9 cellular contexts compared by ENCODE assay signal in the genomic region with DNA sequence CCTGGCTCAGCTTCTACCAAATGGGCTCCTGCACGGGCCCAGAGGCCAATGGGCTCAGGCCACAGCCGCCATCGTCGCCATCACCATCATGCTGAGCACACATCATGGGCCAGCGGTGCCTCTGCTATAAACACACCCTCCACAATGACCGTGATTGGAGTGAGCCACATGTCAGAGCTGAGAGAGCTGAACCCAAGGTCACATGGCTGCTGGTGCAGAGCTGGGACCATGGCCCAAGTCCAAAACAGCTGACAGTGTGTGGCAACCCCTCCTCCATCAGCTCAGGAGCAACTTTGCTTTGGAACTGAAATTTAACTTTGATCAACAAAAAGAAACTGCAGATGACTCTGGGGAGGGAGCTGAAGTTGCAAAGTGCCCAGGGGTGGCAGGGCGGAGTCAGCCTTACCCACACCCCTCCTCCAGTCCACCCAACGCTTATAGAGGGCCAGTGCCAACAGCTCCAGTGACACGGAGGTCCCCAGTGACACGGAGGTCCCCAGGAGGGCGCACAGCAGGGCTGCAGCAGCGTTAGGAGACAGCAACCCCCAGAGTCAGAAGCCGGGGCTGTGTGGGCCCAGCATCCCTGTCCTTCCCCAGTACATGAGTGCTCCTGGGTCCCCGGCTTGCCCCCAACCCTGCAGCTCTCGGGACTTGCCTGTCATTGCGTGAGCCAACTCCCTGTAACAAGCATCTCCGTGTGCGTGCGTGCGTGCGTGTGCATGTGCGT.
DNase-seq lines count a peak whose midpoint lies in the region; ATAC-seq and TF ChIP-seq lines count a peak whose summit lies in the region.
"Had no signal": no experiment of that assay in that cellular context is flagged by ENCODE, and none has a peak within 500 bp of the region (broad histone marks: within the 10 kb centered on the region; RNA-seq: fewer than 3 reads in every experiment).

No MANE protein-coding gene starts in this region.

- H3K36me3 ChIP-seq in left lung (peaks cover 0 to 18% of the 10 kb centered on the region in 2 donors), testis (ENCODE audit: low read depth, missing control alignments) (no peaks in the 10 kb centered on the region)

- no peak for TF ChIP-seq POLR2A in testis (IDR thresholded peaks at IDR 0.05)

- 65 to 82% methylated on average over 9 to 21 of the region's 22 CpGs for WGBS in testis, 2 donors

- no peak for DNase-seq in activated CD4-positive, alpha-beta T cell treated with anti-CD3 and anti-CD28 coated beads, Interleukin-2, amount 10 ng/mL, durations not matched to agents 24 days and 14 days
- no peak for DNase-seq in activated CD4-positive, alpha-beta T cell treated with anti-CD3 and anti-CD28 coated beads, Interleukin-2, amount 50 U/mL, for 1 hour
- no peak for DNase-seq in activated T-helper 2 cell treated with anti-CD3 and anti-CD28 coated beads, Interferon-gamma antibody, Interleukin-2, Interleukin-4, amounts not matched to agents 10 μg/mL and 5 μg/mL and 100 μg/mL, durations not matched to agents 14 hours and 24 hours and 36 hours (ENCODE audit: low spot score)
- DNase-seq in left lung, result peak; percentile 74 to 77
- DNase-seq in testis, result peak; percentile 77
- DNase-seq in glomerular visceral epithelial cell (ENCODE audit: extremely low spot score), result no peak
- no peak for DNase-seq in iPS-NIHi11 (ENCODE audit: low spot score)
- DNase-seq: islet precursor cell had no signal

- no peak overlapping the region for H3K27ac Mint-ChIP-seq in activated CD4-positive, alpha-beta T cell treated with anti-CD3 and anti-CD28 coated beads, Interleukin-2, amount 10 ng/mL, durations not matched to agents 24 days and 14 days
- no peak overlapping the region for H3K27ac Mint-ChIP-seq in activated T-helper 2 cell treated with anti-CD3 and anti-CD28 coated beads, Interferon-gamma antibody, Interleukin-2, Interleukin-4, amounts not matched to agents 10 μg/mL and 5 μg/mL and 100 μg/mL, durations not matched to agents 14 hours and 24 hours and 36 hours

- peaks cover 0 to 58% of the 10 kb centered on the region in 2 donors for H3K4me1 ChIP-seq in left lung
- H3K4me1 ChIP-seq in testis, result peaks cover 5% of the 10 kb centered on the region

- H3K27me3 Mint-ChIP-seq in activated CD4-positive, alpha-beta T cell treated with anti-CD3 and anti-CD28 coated beads, Interleukin-2, amount 10 ng/mL, durations not matched to agents 24 days and 14 days, result peaks cover 22% of the 10 kb centered on the region
- peaks cover 25% of the 10 kb centered on the region for H3K27me3 Mint-ChIP-seq in activated T-helper 2 cell treated with anti-CD3 and anti-CD28 coated beads, Interferon-gamma antibody, Interleukin-2, Interleukin-4, amounts not matched to agents 10 μg/mL and 5 μg/mL and 100 μg/mL, durations not matched to agents 14 hours and 24 hours and 36 hours (ENCODE audit: low read depth)

- H3K27ac ChIP-seq in left lung (peak overlapping the region in 1 of 2 donors; percentile 28), testis (no peak overlapping the region)

- H3K4me3 Mint-ChIP-seq in activated CD4-positive, alpha-beta T cell treated with anti-CD3 and anti-CD28 coated beads, Interleukin-2, amount 10 ng/mL, durations not matched to agents 24 days and 14 days, result peak overlapping the region; percentile 82
- H3K4me3 Mint-ChIP-seq in activated T-helper 2 cell treated with anti-CD3 and anti-CD28 coated beads, Interferon-gamma antibody, Interleukin-2, Interleukin-4, amounts not matched to agents 10 μg/mL and 5 μg/mL and 100 μg/mL, durations not matched to agents 14 hours and 24 hours and 36 hours (ENCODE audit: low read depth), result peak overlapping the region; percentile 72

- TF ChIP-seq CTCF in left lung (IDR thresholded peaks at IDR 0.05) (no peak), testis (IDR thresholded peaks at IDR 0.05) (no peak)

- H3K27me3 ChIP-seq in left lung (no peaks in the 10 kb centered on the region), testis (no peaks in the 10 kb centered on the region)

- no peaks in the 10 kb centered on the region for H3K9me3 ChIP-seq in left lung
- H3K9me3 ChIP-seq in testis, result no peaks in the 10 kb centered on the region

- peak; percentile 37 for ATAC-seq in left lung
- ATAC-seq in GM19452 (IDR thresholded peaks at IDR 0.05; ENCODE audit: unreplicated experiment), result no peak

- H3K4me3 ChIP-seq in left lung (no peak overlapping the region), testis (no peak overlapping the region)

- intact Hi-C loops in activated CD4-positive, alpha-beta T cell treated with anti-CD3 and anti-CD28 coated beads, Interleukin-2, amount 10 ng/mL, durations not matched to agents 24 days and 14 days (cut with micrococcal nuclease), result loop anchor here (5.0 kb wide), 1 partner anchor 118 kb away; no protein-coding TSS in a partner anchor
- intact Hi-C loops in activated T-helper 2 cell treated with anti-CD3 and anti-CD28 coated beads, Interferon-gamma antibody, Interleukin-2, Interleukin-4, amounts not matched to agents 10 μg/mL and 5 μg/mL and 100 μg/mL, durations not matched to agents 14 hours and 24 hours and 36 hours (cut with micrococcal nuclease), result loop anchor here (5.0 to 10.0 kb wide), 4 partner anchors 118 to 395 kb away; a partner anchor contains a TSS
- intact Hi-C loops in left lung (cut with DNase I) (no loop called here), testis (cut with DNase I; ENCODE audit: low total_unique reads) (no loop called here)

- peaks cover 42% of the 10 kb centered on the region for H3K4me1 Mint-ChIP-seq in activated CD4-positive, alpha-beta T cell treated with anti-CD3 and anti-CD28 coated beads, Interleukin-2, amount 10 ng/mL, durations not matched to agents 24 days and 14 days
- H3K4me1 Mint-ChIP-seq in activated T-helper 2 cell treated with anti-CD3 and anti-CD28 coated beads, Interferon-gamma antibody, Interleukin-2, Interleukin-4, amounts not matched to agents 10 μg/mL and 5 μg/mL and 100 μg/mL, durations not matched to agents 14 hours and 24 hours and 36 hours (ENCODE audit: low read depth), result peaks cover 50% of the 10 kb centered on the region

- H3K9me3 Mint-ChIP-seq in activated CD4-positive, alpha-beta T cell treated with anti-CD3 and anti-CD28 coated beads, Interleukin-2, amount 10 ng/mL, durations not matched to agents 24 days and 14 days, result no peaks in the 10 kb centered on the region
- no peaks in the 10 kb centered on the region for H3K9me3 Mint-ChIP-seq in activated T-helper 2 cell treated with anti-CD3 and anti-CD28 coated beads, Interferon-gamma antibody, Interleukin-2, Interleukin-4, amounts not matched to agents 10 μg/mL and 5 μg/mL and 100 μg/mL, durations not matched to agents 14 hours and 24 hours and 36 hours

- peaks cover 35% of the 10 kb centered on the region for H3K36me3 Mint-ChIP-seq in activated CD4-positive, alpha-beta T cell treated with anti-CD3 and anti-CD28 coated beads, Interleukin-2, amount 10 ng/mL, durations not matched to agents 24 days and 14 days (ENCODE audit: low read depth)
- peaks cover 36% of the 10 kb centered on the region for H3K36me3 Mint-ChIP-seq in activated T-helper 2 cell treated with anti-CD3 and anti-CD28 coated beads, Interferon-gamma antibody, Interleukin-2, Interleukin-4, amounts not matched to agents 10 μg/mL and 5 μg/mL and 100 μg/mL, durations not matched to agents 14 hours and 24 hours and 36 hours (ENCODE audit: low read depth)

Comparison
In these comparisons a context has a peak if more than half of its experiments do, and no peak if none do; other contexts are left out.
1. DNase-seq: peak in left lung (2 of 2) and testis (single experiment); none in activated CD4-positive, alpha-beta T cell treated with anti-CD3 and anti-CD28 coated beads, Interleukin-2, amount 10 ng/mL, durations not matched to agents 24 days and 14 days (single experiment), activated CD4-positive, alpha-beta T cell treated with anti-CD3 and anti-CD28 coated beads, Interleukin-2, amount 50 U/mL, for 1 hour (single experiment), activated T-helper 2 cell treated with anti-CD3 and anti-CD28 coated beads, Interferon-gamma antibody, Interleukin-2, Interleukin-4, amounts not matched to agents 10 μg/mL and 5 μg/mL and 100 μg/mL, durations not matched to agents 14 hours and 24 hours and 36 hours (single experiment), glomerular visceral epithelial cell (single experiment) and iPS-NIHi11 (single experiment).
2. intact Hi-C loops: an anchor here in activated CD4-positive, alpha-beta T cell treated with anti-CD3 and anti-CD28 coated beads, Interleukin-2, amount 10 ng/mL, durations not matched to agents 24 days and 14 days (5.0 kb wide) and activated T-helper 2 cell treated with anti-CD3 and anti-CD28 coated beads, Interferon-gamma antibody, Interleukin-2, Interleukin-4, amounts not matched to agents 10 μg/mL and 5 μg/mL and 100 μg/mL, durations not matched to agents 14 hours and 24 hours and 36 hours (5.0 to 10.0 kb wide); none called in left lung and testis.